5 cellular contexts compared by ENCODE assay signal in the genomic region with DNA sequence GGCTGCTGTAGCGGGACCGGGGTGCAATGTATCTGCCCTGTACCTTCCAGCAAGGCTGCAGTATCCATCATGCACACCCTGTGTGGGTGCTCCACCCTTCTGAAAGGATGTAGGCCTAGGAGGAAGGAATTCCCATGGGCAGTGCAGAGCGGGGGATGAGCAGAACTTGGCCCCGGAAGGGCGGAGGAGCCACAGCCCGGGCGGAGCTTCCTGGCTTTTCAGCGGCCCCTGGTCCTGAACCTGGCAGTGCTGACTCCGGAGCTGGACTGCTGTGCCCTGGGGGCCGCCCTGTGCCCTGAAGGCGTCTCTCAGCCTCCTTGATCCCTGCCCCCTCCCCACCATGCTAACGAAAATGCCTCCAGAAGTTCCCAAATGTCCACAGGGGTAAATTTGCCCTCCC.
"Had no signal": no experiment of that assay in that cellular context is flagged by ENCODE, and none has a peak within 500 bp of the region (broad histone marks: within the 10 kb centered on the region; RNA-seq: fewer than 3 reads in every experiment).

No MANE protein-coding gene starts in this region.

- H3K9ac ChIP-seq: KMS-11 had no signal

- H3K4me2 ChIP-seq: GM23338, KMS-11 had no signal

- H3K4me3 ChIP-seq: GM23338 had no signal

- H3K27ac ChIP-seq: KMS-11 had no signal

- DNase-seq: H9, HCEC 1CT, KBM-7 had no signal

- H2AFZ ChIP-seq: GM23338 had no signal
